In genomic region chr13:42048323-42048624, GRCh38 we compare ENCODE assay signal across 8 cellular contexts. TPM values are rescaled to one million over a fixed set of nuclear protein-coding genes. Genes with fewer than 3 reads are reported as not detected.
A peak's percentile ranks its signal among the peaks of the same experiment; 100 is the strongest.
DNase-seq lines count a peak whose midpoint lies in the region; ATAC-seq, FAIRE-seq and TF ChIP-seq lines count a peak whose summit lies in the region.

No MANE protein-coding gene starts in this region.

- no peak overlapping the region for H3K27ac Mint-ChIP-seq in memory B cell

- H3K9ac ChIP-seq in BLaER1 treated with 17β-estradiol and CSF1 and Interleukin-3, amounts not matched to agents 10 nM and 100 nM: peak overlapping the region; percentile 79 to 92 (median 81)
- peak overlapping the region; percentile 75 for H3K9ac ChIP-seq in KMS-11

- H4K20me1 ChIP-seq in BLaER1 treated with 17β-estradiol and CSF1 and Interleukin-3, amounts not matched to agents 10 nM and 100 nM: peaks cover 0 to 95% (median 79%) of the 10 kb centered on the region in 11 experiments; a peak in 19 of 22 replicates
- H4K20me1 ChIP-seq in KMS-11 (ENCODE audit: insufficient read depth): no peaks in the 10 kb centered on the region

- peaks cover 1% of the 10 kb centered on the region for H3K36me3 Mint-ChIP-seq in memory B cell

- peak overlapping the region; percentile 79 for H3K4me3 Mint-ChIP-seq in memory B cell

- H2AFZ ChIP-seq in KMS-11 (ENCODE audit: low read depth): no peak overlapping the region

- peaks cover 0 to 32% (median 13%) of the 10 kb centered on the region in 11 experiments; a peak in 10 of 22 replicates for H3K36me3 ChIP-seq in BLaER1 treated with 17β-estradiol and CSF1 and Interleukin-3, amounts not matched to agents 10 nM and 100 nM
- H3K36me3 ChIP-seq in KMS-11 (ENCODE audit: insufficient read depth) (no peaks in the 10 kb centered on the region), bronchial epithelial cell (ENCODE audit: control insufficient read depth, insufficient read depth, low read length) (peaks cover 2% of the 10 kb centered on the region), upper lobe of right lung (no peaks in the 10 kb centered on the region)

- H3K9me3 ChIP-seq in BLaER1 treated with 17β-estradiol and CSF1 and Interleukin-3, amounts not matched to agents 10 nM and 100 nM (replicated peaks in 1 of 11): no peaks in the 10 kb centered on the region
- H3K9me3 ChIP-seq in upper lobe of right lung: no peaks in the 10 kb centered on the region

- H3K9me3 Mint-ChIP-seq in memory B cell: no peaks in the 10 kb centered on the region

- peaks cover 4 to 40% (median 35%) of the 10 kb centered on the region in 11 experiments; a peak in 21 of 22 replicates for H3K27me3 ChIP-seq in BLaER1 treated with 17β-estradiol and CSF1 and Interleukin-3, amounts not matched to agents 10 nM and 100 nM
- H3K27me3 ChIP-seq in KMS-11 (ENCODE audit: insufficient read depth, low read depth) (no peaks in the 10 kb centered on the region), bronchial epithelial cell (ENCODE audit: control insufficient read depth, insufficient read depth, low read length) (no peaks in the 10 kb centered on the region), upper lobe of right lung (no peaks in the 10 kb centered on the region)

- H3K4me1 ChIP-seq in BLaER1 treated with 17β-estradiol and CSF1 and Interleukin-3, amounts not matched to agents 10 nM and 100 nM: peaks cover 10 to 32% (median 25%) of the 10 kb centered on the region in 10 experiments
- peaks cover 80% of the 10 kb centered on the region for H3K4me1 ChIP-seq in KMS-11 (ENCODE audit: low read depth, poor library complexity, severe bottlenecking)
- H3K4me1 ChIP-seq in upper lobe of right lung: peaks cover 19% of the 10 kb centered on the region

- DNase-seq in bronchial epithelial cell (ENCODE audit: low read depth) (no peak), memory B cell (ENCODE audit: low spot score in 2 of 2) (peak; percentile 7 to 22), upper lobe of right lung (no peak), HCEC 1CT (no peak), kidney glomerular epithelial cell (lab: John Stamatoyannopoulos, UW) (no peak)

- intact Hi-C loops in upper lobe of right lung (cut with DNase I): no loop called here

- TF ChIP-seq CTCF in KMS-11 (conservative IDR thresholded peaks at IDR 0.05; ENCODE audit: low read depth, low read length) (no peak), bronchial epithelial cell (IDR thresholded peaks at IDR 0.05; ENCODE audit: insufficient read depth, low read length, severe bottlenecking) (no peak), upper lobe of right lung (IDR thresholded peaks at IDR 0.05) (no peak)

- ATAC-seq in GM21423 (IDR thresholded peaks at IDR 0.05; ENCODE audit: unreplicated experiment) (peak; percentile 25), memory B cell (ENCODE audit: low read depth) (peak; percentile 33), upper lobe of right lung (peak; percentile 31)

- H3K79me2 ChIP-seq in KMS-11 (ENCODE audit: insufficient read depth, low read depth): peaks cover 94% of the 10 kb centered on the region

- H3K4me1 Mint-ChIP-seq in memory B cell: peaks cover 3% of the 10 kb centered on the region

- H3K4me2 ChIP-seq in BLaER1 treated with 17β-estradiol and CSF1 and Interleukin-3, amounts not matched to agents 10 nM and 100 nM: peak overlapping the region; percentile 78 to 98 (median 93)
- H3K4me2 ChIP-seq in KMS-11: peak overlapping the region; percentile 62; the same call in 1 of the 2 replicates

- no peak for FAIRE-seq in bronchial epithelial cell (lab: Jason Lieb, UNC)

- H3K27me3 Mint-ChIP-seq in memory B cell: peaks cover 25% of the 10 kb centered on the region

- peak overlapping the region in 10 of 11 experiments; percentile 65 to 84 (median 76); a peak in 21 of 22 replicates for H3K27ac ChIP-seq in BLaER1 treated with 17β-estradiol and CSF1 and Interleukin-3, amounts not matched to agents 10 nM and 100 nM
- H3K27ac ChIP-seq in KMS-11 (peak overlapping the region; percentile 72), upper lobe of right lung (peak overlapping the region; percentile 85)

- peak overlapping the region; percentile 77 to 99 (median 94) for H3K4me3 ChIP-seq in BLaER1 treated with 17β-estradiol and CSF1 and Interleukin-3, amounts not matched to agents 10 nM and 100 nM
- H3K4me3 ChIP-seq in KMS-11 (IDR thresholded peaks at IDR 0.05; ENCODE audit: insufficient read depth, low read depth, low read length): no peak overlapping the region
- peak overlapping the region; percentile 88 for H3K4me3 ChIP-seq in bronchial epithelial cell (ENCODE audit: low read depth, low read length)
- H3K4me3 ChIP-seq in upper lobe of right lung: peak overlapping the region; percentile 80

RNA-seq across cellular contexts. Expression of gene DGKH, which starts 0.2 kb away (rescaled TPM):
- total RNA-seq in bronchial epithelial cell (16.8 TPM in 2 replicates), upper lobe of right lung (21.3 TPM)

Comparison
In these comparisons a context has a peak if more than half of its experiments do, and no peak if none do; other contexts are left out.
1. DNase-seq: peak in memory B cell (2 of 2); none in bronchial epithelial cell (single experiment), upper lobe of right lung (single experiment), HCEC 1CT (single experiment) and kidney glomerular epithelial cell (single experiment).
2. Peak in every context shown above with its lines, with median percentiles within 50 percentile points of each other: H3K27ac ChIP-seq and ATAC-seq.